ENCODE assay signal across 18 cellular contexts in genomic region chr4:177064724-177065394, GRCh38.
A peak's percentile ranks its signal among the peaks of the same experiment; 100 is the strongest.
DNase-seq lines count a peak whose midpoint lies in the region; ATAC-seq and TF ChIP-seq lines count a peak whose summit lies in the region.
"Had no signal": no experiment of that assay in that cellular context is flagged by ENCODE, and none has a peak within 500 bp of the region (broad histone marks: within the 10 kb centered on the region; RNA-seq: fewer than 3 reads in every experiment).

No MANE protein-coding gene starts in this region.

- no peaks in the 10 kb centered on the region for H3K79me2 ChIP-seq in mesendoderm (ENCODE audit: control insufficient read depth, insufficient read depth, low read length)

- H3K9ac ChIP-seq in mesendoderm (ENCODE audit: low read length) = no peak overlapping the region
- H3K9ac ChIP-seq: BLaER1, GM23248 had no signal

- no peak for TF ChIP-seq CTCF in HEK293 (tag by site-specific recombination; IDR thresholded peaks at IDR 0.05)

- peak; percentile 89 for DNase-seq in G401 (ENCODE audit: low spot score)
- peak; percentile 49 to 54 for DNase-seq in SJCRH30
- DNase-seq in mesendoderm = peak; percentile 13
- DNase-seq in SW 1271 (lab: John Stamatoyannopoulos, UW) = no peak
- no peak for DNase-seq in NCI-H1417 treated with DMSO at 0.1 percent for 48 hours (lab: John Stamatoyannopoulos, UW)
- no peak for DNase-seq in GM19240 (ENCODE audit: insufficient read length, low spot score)
- DNase-seq: DMS53, GM23248, Karpas-422, NCI-H1436 treated with DMSO at 0.1 percent for 48 hours, NCI-H2081 treated with DMSO at 0.1 percent for 48 hours, NCI-H446 treated with DMSO at 0.1 percent for 48 hours, Right ventricle myocardium superior, T-helper 2 cell had no signal

- no peak overlapping the region for H3K23ac ChIP-seq in mesendoderm (ENCODE audit: low read length)

- no peaks in the 10 kb centered on the region for H3K4me1 ChIP-seq in HEK293 (ENCODE audit: control insufficient read depth, insufficient read depth, low read length)
- 0 out of 2 replicates have a peak, but pooled peaks cover 4% of the 10 kb centered on the region for H3K4me1 ChIP-seq in SJCRH30
- no peaks in the 10 kb centered on the region for H3K4me1 ChIP-seq in mesendoderm (ENCODE audit: control insufficient read depth, low read depth, low read length)
- H3K4me1 ChIP-seq: BLaER1 had no signal

- H3K4me2 ChIP-seq in mesendoderm (ENCODE audit: low read length) = no peak overlapping the region
- H3K4me2 ChIP-seq: BLaER1 had no signal

- no peaks in the 10 kb centered on the region for H3K27me3 ChIP-seq in SJCRH30
- no peaks in the 10 kb centered on the region for H3K27me3 ChIP-seq in mesendoderm (ENCODE audit: insufficient read depth, low read length, poor library complexity)
- H3K27me3 ChIP-seq: BLaER1 had no signal

- H2BK15ac ChIP-seq in mesendoderm (replicated peaks; ENCODE audit: low read depth) = no peak overlapping the region

- in situ Hi-C loops in G401 (cut with HindIII; ENCODE audit: low sequenced_read_pairs) = no loop called here

- H3K56ac ChIP-seq in mesendoderm (ENCODE audit: low read length) = no peak overlapping the region

- WGBS in mesendoderm (ENCODE audit: extremely low coverage, insufficient coverage, low lambda C conversion rate) = no CpG with 5 or more reads among the region's 5 CpGs

- H4K8ac ChIP-seq in mesendoderm (ENCODE audit: low read depth, low read length) = no peak overlapping the region

- H3K27ac ChIP-seq in HEK293 (ENCODE audit: extremely low read depth, low read depth, low read length) (no peak overlapping the region), SJCRH30 (no peak overlapping the region), mesendoderm (ENCODE audit: low read depth, low read length) (no peak overlapping the region)
- H3K27ac ChIP-seq: BLaER1, GM23248 had no signal

- no peak overlapping the region for H3K4ac ChIP-seq in mesendoderm (ENCODE audit: low read depth, low read length)

- no peak overlapping the region for H2BK5ac ChIP-seq in mesendoderm (ENCODE audit: low read length)

- no peaks in the 10 kb centered on the region for H3K36me3 ChIP-seq in HEK293 (ENCODE audit: control insufficient read depth in 2 of 2, insufficient read depth in 1 of 2, low read length in 2 of 2)
- no peaks in the 10 kb centered on the region for H3K36me3 ChIP-seq in SJCRH30
- no peaks in the 10 kb centered on the region for H3K36me3 ChIP-seq in mesendoderm (ENCODE audit: control insufficient read depth, insufficient read depth, low read length)
- H3K36me3 ChIP-seq: BLaER1 had no signal

- ATAC-seq in GM19395 (IDR thresholded peaks at IDR 0.05; ENCODE audit: unreplicated experiment) = no peak
- ATAC-seq: GM12878 had no signal

- H3K18ac ChIP-seq in mesendoderm (ENCODE audit: low read length) = no peak overlapping the region

- no peak overlapping the region for H3K4me3 ChIP-seq in HEK293 (ENCODE audit: low read depth, low read length)
- no peak overlapping the region for H3K4me3 ChIP-seq in SJCRH30
- no peak overlapping the region for H3K4me3 ChIP-seq in mesendoderm (ENCODE audit: low read length)
- H3K4me3 ChIP-seq: BLaER1, GM12878, GM23248 had no signal

- H4K5ac ChIP-seq in mesendoderm (ENCODE audit: low read length) = no peak overlapping the region

- H3K79me1 ChIP-seq in mesendoderm (ENCODE audit: low read length) = no peaks in the 10 kb centered on the region

- CTCF ChIA-PET in HEK293 (lab: Yijun Ruan, JAX) = no interaction called here

- no peak overlapping the region for H2BK120ac ChIP-seq in mesendoderm (ENCODE audit: low read depth, low read length)

- POLR2A ChIA-PET in HEK293 (lab: Yijun Ruan, JAX) = no interaction called here

- no peaks in the 10 kb centered on the region for H3K9me3 ChIP-seq in HEK293 (ENCODE audit: control insufficient read depth, insufficient read depth, low read depth, low read length)
- no peaks in the 10 kb centered on the region for H3K9me3 ChIP-seq in SJCRH30 (replicated peaks)
- H3K9me3 ChIP-seq: BLaER1 had no signal

- H2AK5ac ChIP-seq in mesendoderm (ENCODE audit: low read length) = no peak overlapping the region

TF ChIP-seq in HEK293, 187 proteins besides CTCF, POLR2A, EP300 and RAD21:
- peak; percentile 39; the same call in 1 of the 2 replicates for TF ChIP-seq SCRT2 (tag by site-specific recombination; IDR thresholded peaks at IDR 0.05)
- no peak for TF ChIP-seq ZNF311 (tag by site-specific recombination; IDR thresholded peaks at IDR 0.05; ENCODE audit: borderline replicate concordance)
TF ChIP-seq in HEK293: peak in this region for 1.

Comparison
In these comparisons a context has a peak if more than half of its experiments do, and no peak if none do; other contexts are left out.
1. DNase-seq: peak in G401 (single experiment), SJCRH30 (2 of 2) and mesendoderm (single experiment); none in SW 1271 (0 of 2), NCI-H1417 treated with DMSO at 0.1 percent for 48 hours (single experiment) and GM19240 (single experiment).